ENCODE assay signal across 2 cellular contexts in genomic region chr21:41847066-41847804, GRCh38.
TF ChIP-seq lines count a peak whose summit lies in the region.

No MANE protein-coding gene starts in this region.

TF ChIP-seq in HEK293T, 16 proteins besides CTCF, POLR2A, EP300 and RAD21 (continued from another document):
- no peak for TF ChIP-seq FOXK2 (IDR thresholded peaks at IDR 0.05)

TF ChIP-seq in K562, 482 proteins besides CTCF, POLR2A, EP300 and RAD21 (continued from another document and continues in another):
- TF ChIP-seq PKNOX1 (IDR thresholded peaks at IDR 0.05) = peak; percentile 90
- no peak for TF ChIP-seq NR2C1 (IDR thresholded peaks at IDR 0.05)
- TF ChIP-seq NR2C1 (tag; IDR thresholded peaks at IDR 0.05) = 0 out of 2 replicates have a peak, but pooled peaks have one; percentile 12
- TF ChIP-seq CTBP1 (IDR thresholded peaks at IDR 0.05; ENCODE audit: borderline replicate concordance) = peak; percentile 37; the same call in 1 of the 2 replicates
- no peak for TF ChIP-seq GTF2E2 (tag; IDR thresholded peaks at IDR 0.05)
- no peak for TF ChIP-seq ZNF431 (CRISPR knock-in tag; IDR thresholded peaks at IDR 0.05)
- TF ChIP-seq IRF9 (tag; IDR thresholded peaks at IDR 0.05) = no peak
- no peak for TF ChIP-seq RUNX1 (IDR thresholded peaks at IDR 0.05; ENCODE audit: low read depth)
- no peak for TF ChIP-seq PHF20 (IDR thresholded peaks at IDR 0.05; ENCODE audit: partially characterized antibody)
- peak; percentile 41; the same call in 1 of the 2 replicates for TF ChIP-seq SMC3 (conservative IDR thresholded peaks at IDR 0.05; ENCODE audit: insufficient read depth, low read depth, low read length)
- no peak for TF ChIP-seq ZNF407 (IDR thresholded peaks at IDR 0.05; ENCODE audit: low read depth)
- no peak for TF ChIP-seq FOXA1 (IDR thresholded peaks at IDR 0.05; ENCODE audit: borderline replicate concordance)
- TF ChIP-seq ZNF518B (CRISPR knock-in tag; IDR thresholded peaks at IDR 0.05) = no peak
- TF ChIP-seq SRSF3 (IDR thresholded peaks at IDR 0.05; ENCODE audit: insufficient read depth, low read length) = no peak
- TF ChIP-seq ZNF57 (CRISPR knock-in tag; IDR thresholded peaks at IDR 0.05) = no peak
- peak; percentile 49 for TF ChIP-seq ATF3 (IDR thresholded peaks at IDR 0.05)
- TF ChIP-seq ATF3 (CRISPR knock-in tag; conservative IDR thresholded peaks at IDR 0.05) = no peak
- peak; percentile 97 for TF ChIP-seq CTCFL (IDR thresholded peaks at IDR 0.05; ENCODE audit: borderline replicate concordance, insufficient read depth, low read depth, low read length, poor library complexity, severe bottlenecking)
- TF ChIP-seq ZBTB12 (CRISPR knock-in tag; IDR thresholded peaks at IDR 0.05) = peak; percentile 66; the same call in 1 of the 2 replicates
- TF ChIP-seq EZH2 (IDR thresholded peaks at IDR 0.05; ENCODE audit: borderline replicate concordance, low read depth, low read length) = no peak
- TF ChIP-seq MTA3 (IDR thresholded peaks at IDR 0.05; ENCODE audit: borderline replicate concordance) = no peak
- TF ChIP-seq ZNF76 (CRISPR knock-in tag; IDR thresholded peaks at IDR 0.05; ENCODE audit: borderline replicate concordance) = no peak
- TF ChIP-seq ZNF384 (IDR thresholded peaks at IDR 0.05; ENCODE audit: low read depth, low read length) = no peak
- no peak for TF ChIP-seq BHLHE40 (IDR thresholded peaks at IDR 0.05; ENCODE audit: low read length)
- no peak; the same call in 1 of the 2 replicates for TF ChIP-seq EP400 (IDR thresholded peaks at IDR 0.05)
- TF ChIP-seq NR1H2 (CRISPR knock-in tag; IDR thresholded peaks at IDR 0.05) = no peak
- no peak for TF ChIP-seq MTF1 (CRISPR knock-in tag; IDR thresholded peaks at IDR 0.05; ENCODE audit: borderline replicate concordance)
- TF ChIP-seq HCFC1 (IDR thresholded peaks at IDR 0.05; ENCODE audit: low read depth, low read length) = peak; percentile 21; the same call in 1 of the 2 replicates
- TF ChIP-seq XRCC5 (IDR thresholded peaks at IDR 0.05; ENCODE audit: low read depth, low read length) = 0 out of 2 replicates have a peak, but pooled peaks have one; percentile 40
- TF ChIP-seq ZNF408 (CRISPR knock-in tag; IDR thresholded peaks at IDR 0.05; ENCODE audit: low read depth) = no peak
- 0 out of 2 replicates have a peak, but pooled peaks have one; percentile 27 for TF ChIP-seq PBX2 (CRISPR knock-in tag; IDR thresholded peaks at IDR 0.05; ENCODE audit: low read depth)
- TF ChIP-seq PBX2 (tag; conservative IDR thresholded peaks at IDR 0.05; ENCODE audit: low read depth) = peak; percentile 39; the same call in 1 of the 2 replicates
- TF ChIP-seq ETS2 (tag; IDR thresholded peaks at IDR 0.05; ENCODE audit: borderline replicate concordance, poor library complexity, severe bottlenecking) = no peak
- no peak for TF ChIP-seq MYBL2 (IDR thresholded peaks at IDR 0.05; ENCODE audit: low read depth)
- no peak for TF ChIP-seq MYBL2 (CRISPR knock-in tag; IDR thresholded peaks at IDR 0.05; ENCODE audit: borderline replicate concordance)
- no peak for TF ChIP-seq TARDBP (IDR thresholded peaks at IDR 0.05)
- TF ChIP-seq ZZZ3 (IDR thresholded peaks at IDR 0.05) = no peak
